ENCODE assay signal across 7 cellular contexts in the genomic region with DNA sequence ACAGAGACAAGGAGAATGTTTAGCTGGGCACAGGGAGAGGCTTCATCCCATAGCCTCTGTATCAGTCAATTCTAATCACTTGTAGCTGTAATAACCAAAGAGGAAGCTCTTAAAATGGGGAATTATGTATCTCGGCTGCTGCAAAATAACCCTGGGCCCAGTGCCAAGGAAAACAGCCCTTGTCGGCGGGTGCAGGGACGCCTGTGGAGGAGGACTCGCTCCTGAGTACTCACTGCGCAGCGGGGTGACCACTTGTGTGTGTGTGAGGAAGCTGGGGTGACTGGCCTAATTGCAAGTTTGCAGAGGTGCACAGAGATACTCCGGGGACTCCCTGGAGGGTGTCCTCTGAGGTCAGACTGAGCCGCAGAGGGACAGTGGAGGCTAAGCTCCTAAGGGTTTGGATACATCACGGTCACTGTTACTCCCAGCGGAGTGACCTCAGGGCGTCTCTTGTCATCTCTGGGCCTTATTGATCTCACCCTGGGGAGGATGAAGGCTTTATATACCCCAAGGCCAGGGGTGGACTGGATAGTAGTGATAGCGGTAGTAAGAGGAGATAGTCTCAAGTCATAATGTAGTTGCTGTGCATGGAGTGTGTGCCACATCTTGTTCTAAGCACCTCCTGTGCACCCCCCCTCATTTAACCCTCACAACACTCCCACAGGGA. TPM values are rescaled to one million over a fixed set of nuclear protein-coding genes. Genes with fewer than 3 reads are reported as not detected.
DNase-seq lines count a peak whose midpoint lies in the region; ATAC-seq and TF ChIP-seq lines count a peak whose summit lies in the region.

No MANE protein-coding gene starts in this region.

- no peak overlapping the region for H2AFZ ChIP-seq in IMR-90 (replicated peaks; ENCODE audit: low read length, poor library complexity)

- H3K27ac Mint-ChIP-seq in endothelial cell (ENCODE audit: unreplicated experiment): peak overlapping the region; percentile 82
- no peak overlapping the region for H3K27ac Mint-ChIP-seq in activated T-helper 2 cell treated with anti-CD3 and anti-CD28 coated beads, Interferon-gamma antibody, Interleukin-2, Interleukin-4, amounts not matched to agents 10 μg/mL and 5 μg/mL and 100 μg/mL, durations not matched to agents 14 hours and 24 hours and 36 hours

- TF ChIP-seq POLR2A in IMR-90 (IDR thresholded peaks at IDR 0.05; ENCODE audit: low read depth, low read length): no peak

- H3K79me1 ChIP-seq in IMR-90 (ENCODE audit: low read depth in 1 of 2, low read length in 2 of 2): peaks cover 45 to 86% of the 10 kb centered on the region in 2 experiments

- H2BK5ac ChIP-seq in IMR-90 (ENCODE audit: low read depth, low read length, poor library complexity, severe bottlenecking): no peak overlapping the region

- H3K18ac ChIP-seq in IMR-90 (ENCODE audit: low read depth, low read length): no peak overlapping the region

- no peak overlapping the region for H3K27ac ChIP-seq in IMR-90 (ENCODE audit: insufficient read depth, low read length)

- H2BK120ac ChIP-seq in IMR-90 (ENCODE audit: low read depth, low read length): no peak overlapping the region

- no peak overlapping the region for H3K4me3 ChIP-seq in IMR-90 (ENCODE audit: insufficient read depth, low read depth, low read length)

- H3K9ac ChIP-seq in IMR-90 (ENCODE audit: low read depth, low read length): no peak overlapping the region

- BruUV-seq in IMR-90 (replicated peaks; lab: Mats Ljungman, UMichigan): no TSS peak

- H3K36me3 Mint-ChIP-seq in endothelial cell (ENCODE audit: low read depth, unreplicated experiment): peaks cover 6% of the 10 kb centered on the region
- H3K36me3 Mint-ChIP-seq in activated T-helper 2 cell treated with anti-CD3 and anti-CD28 coated beads, Interferon-gamma antibody, Interleukin-2, Interleukin-4, amounts not matched to agents 10 μg/mL and 5 μg/mL and 100 μg/mL, durations not matched to agents 14 hours and 24 hours and 36 hours (ENCODE audit: low read depth): peaks cover 10% of the 10 kb centered on the region

- no peak overlapping the region for H4K91ac ChIP-seq in IMR-90 (ENCODE audit: insufficient read depth, low read depth, low read length)

- H3K36me3 ChIP-seq in IMR-90 (ENCODE audit: control insufficient read depth, insufficient read depth, low read length): peaks cover 11% of the 10 kb centered on the region

- H3K4me3 Mint-ChIP-seq in endothelial cell (ENCODE audit: unreplicated experiment): peak overlapping the region; percentile 19
- H3K4me3 Mint-ChIP-seq in activated T-helper 2 cell treated with anti-CD3 and anti-CD28 coated beads, Interferon-gamma antibody, Interleukin-2, Interleukin-4, amounts not matched to agents 10 μg/mL and 5 μg/mL and 100 μg/mL, durations not matched to agents 14 hours and 24 hours and 36 hours (ENCODE audit: low read depth): no peak overlapping the region

- H3K9me3 ChIP-seq in IMR-90 (ENCODE audit: control insufficient read depth, insufficient read depth, low read length): no peaks in the 10 kb centered on the region

- no peak for TF ChIP-seq RAD21 in IMR-90 (IDR thresholded peaks at IDR 0.05; ENCODE audit: low read length)

- intact Hi-C loops in IMR-90 (cut with micrococcal nuclease) (no loop called here), sciatic nerve (cut with DNase I) (no loop called here)
- intact Hi-C loops in activated T-helper 2 cell treated with anti-CD3 and anti-CD28 coated beads, Interferon-gamma antibody, Interleukin-2, Interleukin-4, amounts not matched to agents 10 μg/mL and 5 μg/mL and 100 μg/mL, durations not matched to agents 14 hours and 24 hours and 36 hours (cut with micrococcal nuclease): no loop called here

- no peaks in the 10 kb centered on the region for H3K9me3 Mint-ChIP-seq in endothelial cell (ENCODE audit: unreplicated experiment)
- H3K9me3 Mint-ChIP-seq in activated T-helper 2 cell treated with anti-CD3 and anti-CD28 coated beads, Interferon-gamma antibody, Interleukin-2, Interleukin-4, amounts not matched to agents 10 μg/mL and 5 μg/mL and 100 μg/mL, durations not matched to agents 14 hours and 24 hours and 36 hours: no peaks in the 10 kb centered on the region

- H3K9me1 ChIP-seq in IMR-90 (ENCODE audit: insufficient read depth, low read length): peaks cover 12% of the 10 kb centered on the region

- in situ Hi-C loops in IMR-90 (cut with MboI; ENCODE audit: low sequenced_read_pairs): no loop called here

- H3K56ac ChIP-seq in IMR-90 (ENCODE audit: extremely low read depth, insufficient read depth, low read length): no peak overlapping the region

- peak overlapping the region; percentile 21 for H3K4ac ChIP-seq in IMR-90 (ENCODE audit: low read depth, low read length)

- H3K23ac ChIP-seq in IMR-90 (ENCODE audit: low read depth, low read length): 0 out of 2 replicates have a peak overlapping the region, but pooled peaks have one; percentile 24

- H2BK20ac ChIP-seq in IMR-90 (ENCODE audit: low read depth, low read length): no peak overlapping the region

- POLR2A ChIA-PET in IMR-90 (lab: Charles Lee; ENCODE audit: unreplicated experiment): no interaction called here

- dilution Hi-C loops in IMR-90 (cut with HindIII; ENCODE audit: low sequenced_read_pairs, unreplicated experiment): no loop called here

- H3K4me1 ChIP-seq in IMR-90 (ENCODE audit: control insufficient read depth, insufficient read depth, low read length): peaks cover 30% of the 10 kb centered on the region

- H3K27me3 Mint-ChIP-seq in endothelial cell (ENCODE audit: unreplicated experiment): peaks cover 13% of the 10 kb centered on the region
- no peaks in the 10 kb centered on the region for H3K27me3 Mint-ChIP-seq in activated T-helper 2 cell treated with anti-CD3 and anti-CD28 coated beads, Interferon-gamma antibody, Interleukin-2, Interleukin-4, amounts not matched to agents 10 μg/mL and 5 μg/mL and 100 μg/mL, durations not matched to agents 14 hours and 24 hours and 36 hours (ENCODE audit: low read depth)

- H2AK9ac ChIP-seq in IMR-90 (replicated peaks; ENCODE audit: low read depth, low read length, poor library complexity): no peak overlapping the region

- H3K4me2 ChIP-seq in IMR-90 (ENCODE audit: low read depth, low read length): no peak overlapping the region

- H3K4me1 Mint-ChIP-seq in endothelial cell (ENCODE audit: unreplicated experiment): peaks cover 51% of the 10 kb centered on the region
- peaks cover 12% of the 10 kb centered on the region for H3K4me1 Mint-ChIP-seq in activated T-helper 2 cell treated with anti-CD3 and anti-CD28 coated beads, Interferon-gamma antibody, Interleukin-2, Interleukin-4, amounts not matched to agents 10 μg/mL and 5 μg/mL and 100 μg/mL, durations not matched to agents 14 hours and 24 hours and 36 hours (ENCODE audit: low read depth)

- CTCF ChIA-PET in IMR-90 (lab: Yijun Ruan, JAX): interaction anchor here (0.5 kb wide), 1 partner anchor 140 kb away, joined by 6 read pairs; no protein-coding TSS in a partner anchor

- H3K27me3 ChIP-seq in IMR-90 (ENCODE audit: control insufficient read depth, insufficient read depth, low read length): no peaks in the 10 kb centered on the region

- H4K5ac ChIP-seq in IMR-90 (ENCODE audit: low read depth, low read length): no peak overlapping the region

- no peak overlapping the region for H2BK15ac ChIP-seq in IMR-90 (ENCODE audit: low read depth, low read length)

- peak; percentile 52 for DNase-seq in IMR-90
- DNase-seq in NOMO-1 (lab: John Stamatoyannopoulos, UW; ENCODE audit: unreplicated experiment in 2 of 2): peak; percentile 82 to 86
- DNase-seq in endothelial cell (ENCODE audit: low spot score): no peak
- peak; percentile 86 for DNase-seq in sciatic nerve (ENCODE audit: low spot score)
- no peak for DNase-seq in H4 (ENCODE audit: low spot score)
- no peak for DNase-seq in activated T-helper 2 cell treated with anti-CD3 and anti-CD28 coated beads, Interferon-gamma antibody, Interleukin-2, Interleukin-4, amounts not matched to agents 10 μg/mL and 5 μg/mL and 100 μg/mL, durations not matched to agents 14 hours and 24 hours and 36 hours (ENCODE audit: low spot score)
- no peak for DNase-seq in dedifferentiated amniotic fluid mesenchymal stem cell (ENCODE audit: extremely low spot score)

- no peak; the same call in none of the 2 replicates for ATAC-seq in IMR-90 (ENCODE audit: low read depth)
- peak; percentile 66 for ATAC-seq in sciatic nerve

- 53% methylated on average over 2 of the region's 13 CpGs; no CpG with 5 or more reads in 1 of the 2 experiments for whole genome bisulfite sequencing in IMR-90 (ENCODE audit: extremely low coverage in 2 of 2, insufficient read length in 1 of 2), 2 experiments

- peaks cover 41% of the 10 kb centered on the region for H4K20me1 ChIP-seq in IMR-90 (ENCODE audit: insufficient read depth, low read length)

- peak overlapping the region; percentile 29; the same call in 1 of the 2 replicates for H2AK5ac ChIP-seq in IMR-90 (ENCODE audit: low read depth, low read length)

- H3K14ac ChIP-seq in IMR-90 (replicated peaks; ENCODE audit: low read depth, low read length): no peak overlapping the region

- TF ChIP-seq CTCF in IMR-90 (conservative IDR thresholded peaks at IDR 0.05; ENCODE audit: low read depth, low read length) (no peak), endothelial cell (IDR thresholded peaks at IDR 0.05; ENCODE audit: unreplicated experiment) (no peak)

- no peak overlapping the region for H4K8ac ChIP-seq in IMR-90 (ENCODE audit: low read depth in 2 of 2, low read length in 2 of 2)

TF ChIP-seq in IMR-90, 13 proteins besides CTCF, POLR2A, EP300 and RAD21 (continues in another document):
- TF ChIP-seq NFE2L2 (IDR thresholded peaks at IDR 0.05; ENCODE audit: low read depth, low read length): no peak
- TF ChIP-seq MAZ (IDR thresholded peaks at IDR 0.05; ENCODE audit: borderline replicate concordance, low read depth, low read length): no peak
- TF ChIP-seq, protein P1, sequence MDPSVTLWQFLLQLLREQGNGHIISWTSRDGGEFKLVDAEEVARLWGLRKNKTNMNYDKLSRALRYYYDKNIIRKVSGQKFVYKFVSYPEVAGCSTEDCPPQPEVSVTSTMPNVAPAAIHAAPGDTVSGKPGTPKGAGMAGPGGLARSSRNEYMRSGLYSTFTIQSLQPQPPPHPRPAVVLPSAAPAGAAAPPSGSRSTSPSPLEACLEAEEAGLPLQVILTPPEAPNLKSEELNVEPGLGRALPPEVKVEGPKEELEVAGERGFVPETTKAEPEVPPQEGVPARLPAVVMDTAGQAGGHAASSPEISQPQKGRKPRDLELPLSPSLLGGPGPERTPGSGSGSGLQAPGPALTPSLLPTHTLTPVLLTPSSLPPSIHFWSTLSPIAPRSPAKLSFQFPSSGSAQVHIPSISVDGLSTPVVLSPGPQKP (IDR thresholded peaks at IDR 0.05; ENCODE audit: borderline replicate concordance, low read depth, low read length): no peak
- TF ChIP-seq BHLHE40 (IDR thresholded peaks at IDR 0.05; ENCODE audit: low read depth, low read length): no peak

RNA-seq across cellular contexts. Expression of a gene that starts 37.2 kb away (rescaled TPM):
- total RNA-seq in IMR-90 (2012; rRNA removed): 29.9 and 32.5 TPM in 2 replicates
- polyA plus RNA-seq in IMR-90 (2012; rRNA removed): 39.3 and 39.4 TPM in 2 replicates
- polyA plus RNA-seq in IMR-90 (2012; cell fraction: cytosol; rRNA removed): 14.9 and 24.2 TPM in 2 replicates
- 70.6 and 99.2 TPM in 2 replicates for polyA plus RNA-seq in IMR-90 (2012; cell fraction: nucleus; rRNA removed; ENCODE audit: low replicate concordance)
- total RNA-seq in endothelial cell (ENCODE audit: unreplicated experiment): 46.3 TPM
- 37.5 TPM for total RNA-seq in sciatic nerve
- 24.4 and 29.8 TPM in 2 replicates for total RNA-seq in H4 (2014; rRNA removed; shearing (Covaris generic))
- 55.1 and 55.8 TPM in 2 replicates for total RNA-seq in activated T-helper 2 cell treated with anti-CD3 and anti-CD28 coated beads, Interferon-gamma antibody, Interleukin-2, Interleukin-4, amounts not matched to agents 10 μg/mL and 5 μg/mL and 100 μg/mL, durations not matched to agents 14 hours and 24 hours and 36 hours

Comparison
In these comparisons a context has a peak if more than half of its experiments do, and no peak if none do; other contexts are left out.
1. DNase-seq: peak in IMR-90 (single experiment), NOMO-1 (2 of 2) and sciatic nerve (single experiment); none in endothelial cell (single experiment), H4 (single experiment), activated T-helper 2 cell treated with anti-CD3 and anti-CD28 coated beads, Interferon-gamma antibody, Interleukin-2, Interleukin-4, amounts not matched to agents 10 μg/mL and 5 μg/mL and 100 μg/mL, durations not matched to agents 14 hours and 24 hours and 36 hours (single experiment) and dedifferentiated amniotic fluid mesenchymal stem cell (single experiment).